10 cellular contexts compared by ENCODE assay signal in the genomic region with DNA sequence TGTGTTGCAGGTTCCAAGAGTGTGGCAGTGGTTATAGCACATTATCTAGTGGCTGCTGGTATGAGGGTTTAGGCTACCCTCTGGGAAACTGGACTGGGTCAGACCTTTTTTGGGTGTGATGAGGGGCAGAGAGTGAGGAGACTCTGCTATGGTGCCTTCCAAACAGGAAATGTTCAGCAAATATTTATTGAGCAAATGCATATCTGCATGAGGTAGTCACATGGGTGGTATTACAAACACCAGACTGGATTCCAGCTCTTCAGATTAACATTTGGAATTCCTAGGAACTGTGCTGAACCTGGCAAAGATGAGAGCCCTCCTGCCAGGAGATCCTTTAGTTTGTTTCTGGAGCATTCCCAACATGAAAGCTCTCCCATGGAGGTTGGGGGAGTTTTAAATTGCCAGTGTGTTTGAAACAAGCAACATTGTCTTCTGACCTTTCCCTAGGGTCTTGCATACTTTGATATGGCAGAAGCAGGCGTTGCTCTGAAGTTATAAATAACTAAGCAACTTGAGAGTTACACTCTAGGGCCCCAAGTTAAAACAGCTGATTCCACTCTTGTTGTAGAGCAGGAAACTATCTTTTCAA.
DNase-seq lines count a peak whose midpoint lies in the region; TF ChIP-seq lines count a peak whose summit lies in the region.
"Had no signal": no experiment of that assay in that cellular context is flagged by ENCODE, and none has a peak within 500 bp of the region (broad histone marks: within the 10 kb centered on the region; RNA-seq: fewer than 3 reads in every experiment).

No MANE protein-coding gene starts in this region.

- TF ChIP-seq EP300 in transverse colon (IDR thresholded peaks at IDR 0.05; ENCODE audit: low read depth): no peak

- H3K27ac ChIP-seq in liver (ENCODE audit: low read depth in 1 of 2, low read length in 2 of 2) (peak overlapping the region; percentile 29 to 52), transverse colon (peak overlapping the region; percentile 35 to 61 (median 37)), spleen (peak overlapping the region in 2 of 8 donors; percentile 22 to 33)

- H3K27me3 ChIP-seq in liver (ENCODE audit: control insufficient read depth in 4 of 4, insufficient read depth in 4 of 4, low read length in 3 of 4) (no peaks in the 10 kb centered on the region), transverse colon (no peaks in the 10 kb centered on the region), spleen (replicated peaks in 1 of 7) (peaks cover 0 to 6% (median 0%) of the 10 kb centered on the region in 7 donors)

- intact Hi-C loops in transverse colon (cut with DNase I; ENCODE audit: low total_unique reads) (no loop called here), spleen (cut with DNase I; ENCODE audit: low total_unique reads) (no loop called here)

- H3K36me3 ChIP-seq in liver (ENCODE audit: control insufficient read depth in 4 of 4, insufficient read depth in 3 of 4, low read depth in 1 of 4, low read length in 3 of 4) (no peaks in the 10 kb centered on the region), transverse colon (no peaks in the 10 kb centered on the region), spleen (no peaks in the 10 kb centered on the region)

- DNase-seq in HT1080 (ENCODE audit: low read depth) (peak; percentile 20), T47D (ENCODE audit: low read depth in 1 of 2, low spot score in 1 of 2) (peak; percentile 15 to 60), transverse colon (no peak), NCI-H2081 treated with DMSO at 0.1 percent for 48 hours (lab: John Stamatoyannopoulos, UW) (no peak), GF-D8 (lab: John Stamatoyannopoulos, UW) (no peak), spleen (no peak), iPS-NIHi7 (ENCODE audit: extremely low spot score) (no peak)
- DNase-seq: activated CD4-positive, alpha-beta T cell treated with anti-CD3 and anti-CD28 coated beads for 36 hours; NCI-H510A treated with DMSO at 0.1 percent for 48 hours had no signal

- H3K9me3 ChIP-seq in liver (ENCODE audit: control insufficient read depth in 4 of 4, low read length in 3 of 4) (no peaks in the 10 kb centered on the region), transverse colon (no peaks in the 10 kb centered on the region), spleen (no peaks in the 10 kb centered on the region)

- in situ Hi-C loops in T47D (cut with HindIII; ENCODE audit: low pct_unique_long_range_greater_than_20kb, low sequenced_read_pairs) (no loop called here), transverse colon (cut with MboI; ENCODE audit: low pct_ligation_motif_present in 1 of 4, low pct_unique_long_range_greater_than_20kb in 1 of 4, low sequenced_read_pairs in 3 of 4) (no loop called here)

- TF ChIP-seq CTCF in liver (IDR thresholded peaks at IDR 0.05; ENCODE audit: low read depth, low read length, missing input control) (no peak), transverse colon (IDR thresholded peaks at IDR 0.05) (no peak), spleen (IDR thresholded peaks at IDR 0.05 in 8 of 11, conservative IDR thresholded peaks at IDR 0.05 in 3 of 11) (no peak)

- H3K4me3 ChIP-seq in liver (ENCODE audit: low read depth in 1 of 3, low read length in 3 of 3) (no peak overlapping the region), transverse colon (no peak overlapping the region), spleen (no peak overlapping the region)

- no peak overlapping the region for H3K9ac ChIP-seq in liver (ENCODE audit: low read depth in 1 of 2, low read length in 2 of 2)

- no peak for TF ChIP-seq RAD21 in liver (IDR thresholded peaks at IDR 0.05)

- H3K4me1 ChIP-seq in liver (ENCODE audit: control insufficient read depth in 4 of 4, insufficient read depth in 4 of 4, low read length in 3 of 4) (peaks cover 2 to 14% (median 11%) of the 10 kb centered on the region in 4 donors), transverse colon (peaks cover 0 to 26% (median 14%) of the 10 kb centered on the region in 4 donors), spleen (peaks cover 0 to 20% (median 10%) of the 10 kb centered on the region in 6 donors)

- TF ChIP-seq POLR2A in transverse colon (IDR thresholded peaks at IDR 0.05) (no peak), spleen (IDR thresholded peaks at IDR 0.05) (no peak)

- WGBS in liver: 42% methylated on average over 1 of the region's 1 CpG
- WGBS in transverse colon (ENCODE audit: low coverage in 1 of 2), 2 donors: 14 to 29% methylated on average over 1 of the region's 1 CpG
- WGBS in spleen, 5 donors: 9 to 38% (median 25%) methylated on average over 1 of the region's 1 CpG

TF ChIP-seq in liver, 16 proteins besides CTCF, POLR2A, EP300 and RAD21:
- TF ChIP-seq, protein P1, sequence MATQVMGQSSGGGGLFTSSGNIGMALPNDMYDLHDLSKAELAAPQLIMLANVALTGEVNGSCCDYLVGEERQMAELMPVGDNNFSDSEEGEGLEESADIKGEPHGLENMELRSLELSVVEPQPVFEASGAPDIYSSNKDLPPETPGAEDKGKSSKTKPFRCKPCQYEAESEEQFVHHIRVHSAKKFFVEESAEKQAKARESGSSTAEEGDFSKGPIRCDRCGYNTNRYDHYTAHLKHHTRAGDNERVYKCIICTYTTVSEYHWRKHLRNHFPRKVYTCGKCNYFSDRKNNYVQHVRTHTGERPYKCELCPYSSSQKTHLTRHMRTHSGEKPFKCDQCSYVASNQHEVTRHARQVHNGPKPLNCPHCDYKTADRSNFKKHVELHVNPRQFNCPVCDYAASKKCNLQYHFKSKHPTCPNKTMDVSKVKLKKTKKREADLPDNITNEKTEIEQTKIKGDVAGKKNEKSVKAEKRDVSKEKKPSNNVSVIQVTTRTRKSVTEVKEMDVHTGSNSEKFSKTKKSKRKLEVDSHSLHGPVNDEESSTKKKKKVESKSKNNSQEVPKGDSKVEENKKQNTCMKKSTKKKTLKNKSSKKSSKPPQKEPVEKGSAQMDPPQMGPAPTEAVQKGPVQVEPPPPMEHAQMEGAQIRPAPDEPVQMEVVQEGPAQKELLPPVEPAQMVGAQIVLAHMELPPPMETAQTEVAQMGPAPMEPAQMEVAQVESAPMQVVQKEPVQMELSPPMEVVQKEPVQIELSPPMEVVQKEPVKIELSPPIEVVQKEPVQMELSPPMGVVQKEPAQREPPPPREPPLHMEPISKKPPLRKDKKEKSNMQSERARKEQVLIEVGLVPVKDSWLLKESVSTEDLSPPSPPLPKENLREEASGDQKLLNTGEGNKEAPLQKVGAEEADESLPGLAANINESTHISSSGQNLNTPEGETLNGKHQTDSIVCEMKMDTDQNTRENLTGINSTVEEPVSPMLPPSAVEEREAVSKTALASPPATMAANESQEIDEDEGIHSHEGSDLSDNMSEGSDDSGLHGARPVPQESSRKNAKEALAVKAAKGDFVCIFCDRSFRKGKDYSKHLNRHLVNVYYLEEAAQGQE (IDR thresholded peaks at IDR 0.05): no peak
- TF ChIP-seq HNF4A (conservative IDR thresholded peaks at IDR 0.05) (peak in 1 of 2 donors; percentile 38), GABPA (IDR thresholded peaks at IDR 0.05 in 1 of 2, conservative IDR thresholded peaks at IDR 0.05 in 1 of 2) (peak in 1 of 2 donors; percentile 14), RXRA (IDR thresholded peaks at IDR 0.05) (peak; percentile 11)
- TF ChIP-seq, protein P2, sequence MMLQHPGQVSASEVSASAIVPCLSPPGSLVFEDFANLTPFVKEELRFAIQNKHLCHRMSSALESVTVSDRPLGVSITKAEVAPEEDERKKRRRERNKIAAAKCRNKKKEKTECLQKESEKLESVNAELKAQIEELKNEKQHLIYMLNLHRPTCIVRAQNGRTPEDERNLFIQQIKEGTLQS (IDR thresholded peaks at IDR 0.05): no peak
- TF ChIP-seq, protein P3, sequence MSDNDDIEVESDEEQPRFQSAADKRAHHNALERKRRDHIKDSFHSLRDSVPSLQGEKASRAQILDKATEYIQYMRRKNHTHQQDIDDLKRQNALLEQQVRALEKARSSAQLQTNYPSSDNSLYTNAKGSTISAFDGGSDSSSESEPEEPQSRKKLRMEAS (IDR thresholded peaks at IDR 0.05): peak; percentile 30

Comparison
In these comparisons a context has a peak if more than half of its experiments do, and no peak if none do; other contexts are left out.
1. DNase-seq: peak in HT1080 (single experiment) and T47D (2 of 2); none in transverse colon (single experiment), NCI-H2081 treated with DMSO at 0.1 percent for 48 hours (single experiment), GF-D8 (single experiment), spleen (single experiment) and iPS-NIHi7 (single experiment).